In genomic region chr1:42533101-42533863, GRCh38 we compare ENCODE assay signal across 24 cellular contexts.
DNase-seq lines count a peak whose midpoint lies in the region; ATAC-seq, FAIRE-seq and TF ChIP-seq lines count a peak whose summit lies in the region.
"Had no signal": no experiment of that assay in that cellular context is flagged by ENCODE, and none has a peak within 500 bp of the region (broad histone marks: within the 10 kb centered on the region; RNA-seq: fewer than 3 reads in every experiment).

No MANE protein-coding gene starts in this region.

- no peak for FAIRE-seq in urothelium cell line (lab: Jason Lieb, UNC)

- no peaks in the 10 kb centered on the region for H3K27me3 Mint-ChIP-seq in stimulated activated naive CD8-positive, alpha-beta T cell treated with anti-CD3 and anti-CD28 coated beads, Interleukin-15, amount 100 ng/mL, for 72 hours
- no peaks in the 10 kb centered on the region for H3K27me3 Mint-ChIP-seq in chondrocyte (ENCODE audit: low read depth)
- H3K27me3 Mint-ChIP-seq in activated T-helper 17 cell treated with anti-CD3 and anti-CD28 coated beads, Interleukin-2, amount 50 U/mL, for 72 hours = no peaks in the 10 kb centered on the region
- H3K27me3 Mint-ChIP-seq: activated B cell treated with CpG ODN at 0.5 μM for 24 hours; activated naive CD4-positive, alpha-beta T cell treated with anti-CD3 and anti-CD28 coated beads, Interleukin-2, amount 50 U/mL, for 24 hours; dendritic cell treated with granulocyte-macrophage colony-stimulating factor and Interleukin-4, amounts not matched to agents 40 ng/mL and 50 ng/mL, for 4 days had no signal

- TF ChIP-seq CTCF in chondrocyte (IDR thresholded peaks at IDR 0.05) (no peak), GM20000 (IDR thresholded peaks at IDR 0.05; ENCODE audit: extremely low read depth, missing control alignments) (no peak)

- H3K36me3 Mint-ChIP-seq in chondrocyte (ENCODE audit: low read depth) = no peaks in the 10 kb centered on the region
- H3K36me3 Mint-ChIP-seq in activated T-helper 17 cell treated with anti-CD3 and anti-CD28 coated beads, Interleukin-2, amount 50 U/mL, for 72 hours (ENCODE audit: low read depth) = no peaks in the 10 kb centered on the region

- ATAC-seq in stimulated activated naive CD8-positive, alpha-beta T cell treated with anti-CD3 and anti-CD28 coated beads, Interleukin-15, amount 100 ng/mL, for 72 hours = no peak
- ATAC-seq in stimulated activated naive CD8-positive, alpha-beta T cell treated with anti-CD3 and anti-CD28 coated beads, Interleukin-15, Interleukin-2, amounts not matched to agents 100 U/mL and 50 U/mL, for 24 hours = no peak
- ATAC-seq in activated T-helper 17 cell treated with anti-CD3 and anti-CD28 coated beads, Interleukin-2, amount 50 U/mL, for 72 hours (replicated peaks) = no peak
- ATAC-seq: heart left ventricle, left cardiac atrium, psoas muscle had no signal

- peaks cover 17% of the 10 kb centered on the region for H3K4me1 Mint-ChIP-seq in stimulated activated naive CD8-positive, alpha-beta T cell treated with anti-CD3 and anti-CD28 coated beads, Interleukin-15, amount 100 ng/mL, for 72 hours
- H3K4me1 Mint-ChIP-seq in chondrocyte (ENCODE audit: low read depth) = peaks cover 5% of the 10 kb centered on the region
- peaks cover 7% of the 10 kb centered on the region for H3K4me1 Mint-ChIP-seq in activated T-helper 17 cell treated with anti-CD3 and anti-CD28 coated beads, Interleukin-2, amount 50 U/mL, for 72 hours

- H3K27ac Mint-ChIP-seq in stimulated activated naive CD8-positive, alpha-beta T cell treated with anti-CD3 and anti-CD28 coated beads, Interleukin-15, amount 100 ng/mL, for 72 hours = peak overlapping the region; percentile 5 to 12
- H3K27ac Mint-ChIP-seq in chondrocyte (ENCODE audit: unreplicated experiment) = peak overlapping the region; percentile 24
- no peak overlapping the region for H3K27ac Mint-ChIP-seq in activated T-helper 17 cell treated with anti-CD3 and anti-CD28 coated beads, Interleukin-2, amount 50 U/mL, for 72 hours
- H3K27ac Mint-ChIP-seq: activated B cell treated with CpG ODN at 0.5 μM for 24 hours; activated naive CD4-positive, alpha-beta T cell treated with anti-CD3 and anti-CD28 coated beads, Interleukin-2, amount 50 U/mL, for 24 hours; dendritic cell treated with granulocyte-macrophage colony-stimulating factor and Interleukin-4, amounts not matched to agents 40 ng/mL and 50 ng/mL, for 4 days had no signal

- peaks cover 0 to 18% of the 10 kb centered on the region in 2 donors for H3K9me3 Mint-ChIP-seq in stimulated activated naive CD8-positive, alpha-beta T cell treated with anti-CD3 and anti-CD28 coated beads, Interleukin-15, amount 100 ng/mL, for 72 hours
- H3K9me3 Mint-ChIP-seq in chondrocyte (ENCODE audit: low read depth) = peaks cover 9% of the 10 kb centered on the region
- no peaks in the 10 kb centered on the region for H3K9me3 Mint-ChIP-seq in activated T-helper 17 cell treated with anti-CD3 and anti-CD28 coated beads, Interleukin-2, amount 50 U/mL, for 72 hours
- H3K9me3 Mint-ChIP-seq: activated B cell treated with CpG ODN at 0.5 μM for 24 hours; activated naive CD4-positive, alpha-beta T cell treated with anti-CD3 and anti-CD28 coated beads, Interleukin-2, amount 50 U/mL, for 24 hours; H9 had no signal

- DNase-seq in stimulated activated naive CD8-positive, alpha-beta T cell treated with anti-CD3 and anti-CD28 coated beads, Interleukin-15, amount 100 ng/mL, for 72 hours = no peak
- DNase-seq in stimulated activated naive CD8-positive, alpha-beta T cell treated with anti-CD3 and anti-CD28 coated beads, Interleukin-15, Interleukin-2, amounts not matched to agents 100 U/mL and 50 U/mL, for 24 hours = no peak
- DNase-seq in chondrocyte (ENCODE audit: low spot score) (no peak), iris pigment epithelial cell (ENCODE audit: low read depth) (peak; percentile 5), urothelium cell line (ENCODE audit: low spot score) (peak; percentile 7), RPMI8226 (no peak), GM20000 (ENCODE audit: low spot score) (no peak)
- DNase-seq: activated B cell treated with CpG ODN at 0.5 μM for 24 hours; anterior cingulate cortex; central memory CD4-positive, alpha-beta T cell; GDM1; H9; heart left ventricle; left cardiac atrium; MM.1S; NCI-H2029; NCI-H226; Peyer's patch; psoas muscle; SIG-M5; stimulated activated CD8-positive, alpha-beta memory T cell treated with anti-CD3 and anti-CD28 coated beads, Interleukin-4, amount 100 ng/mL, for 48 hours had no signal

- no peak overlapping the region for H3K4me3 Mint-ChIP-seq in stimulated activated naive CD8-positive, alpha-beta T cell treated with anti-CD3 and anti-CD28 coated beads, Interleukin-15, amount 100 ng/mL, for 72 hours
- no peak overlapping the region for H3K4me3 Mint-ChIP-seq in chondrocyte (ENCODE audit: unreplicated experiment)
- no peak overlapping the region for H3K4me3 Mint-ChIP-seq in activated T-helper 17 cell treated with anti-CD3 and anti-CD28 coated beads, Interleukin-2, amount 50 U/mL, for 72 hours
- H3K4me3 Mint-ChIP-seq: activated B cell treated with CpG ODN at 0.5 μM for 24 hours; activated naive CD4-positive, alpha-beta T cell treated with anti-CD3 and anti-CD28 coated beads, Interleukin-2, amount 50 U/mL, for 24 hours; dendritic cell treated with granulocyte-macrophage colony-stimulating factor and Interleukin-4, amounts not matched to agents 40 ng/mL and 50 ng/mL, for 4 days; H9 had no signal

Comparison
In these comparisons a context has a peak if more than half of its experiments do, and no peak if none do; other contexts are left out.
1. DNase-seq: peak in iris pigment epithelial cell (single experiment) and urothelium cell line (single experiment); none in stimulated activated naive CD8-positive, alpha-beta T cell treated with anti-CD3 and anti-CD28 coated beads, Interleukin-15, amount 100 ng/mL, for 72 hours (0 of 2), stimulated activated naive CD8-positive, alpha-beta T cell treated with anti-CD3 and anti-CD28 coated beads, Interleukin-15, Interleukin-2, amounts not matched to agents 100 U/mL and 50 U/mL, for 24 hours (single experiment), chondrocyte (single experiment), RPMI8226 (single experiment) and GM20000 (single experiment).